Comparison of ENCODE assay signal across 19 cellular contexts in the genomic region with DNA sequence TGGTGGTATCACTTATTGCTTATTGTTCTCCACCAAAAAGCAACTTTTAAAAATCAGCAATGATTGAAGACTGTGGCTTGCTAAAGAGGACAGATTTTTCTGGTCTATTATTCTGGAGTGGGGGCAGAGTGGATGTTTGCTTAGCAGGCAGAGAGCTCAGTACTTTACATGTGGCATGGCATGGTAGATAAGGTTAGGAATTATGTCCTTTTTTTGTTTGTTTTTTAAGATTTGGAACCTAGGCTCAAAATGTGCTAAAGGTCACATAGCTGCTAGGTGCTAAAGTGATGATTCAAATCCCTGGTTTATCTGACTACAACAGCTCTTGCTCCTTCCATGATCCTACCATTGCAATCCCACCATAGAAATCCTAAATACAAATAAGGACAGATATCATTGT.
A peak's percentile ranks its signal among the peaks of the same experiment; 100 is the strongest.
DNase-seq lines count a peak whose midpoint lies in the region; ATAC-seq, FAIRE-seq and TF ChIP-seq lines count a peak whose summit lies in the region.
"Had no signal": no experiment of that assay in that cellular context is flagged by ENCODE, and none has a peak within 500 bp of the region (broad histone marks: within the 10 kb centered on the region; RNA-seq: fewer than 3 reads in every experiment).

No MANE protein-coding gene starts in this region.

- no TSS peak for BruUV-seq in K562 (replicated peaks; lab: Mats Ljungman, UMichigan)

- peak overlapping the region; percentile 70 for H3K27ac ChIP-seq in HUES48 (ENCODE audit: low read depth, low read length)
- H3K27ac ChIP-seq in K562 (ENCODE audit: extremely low read depth, low read depth, low read length) = no peak overlapping the region
- H3K27ac ChIP-seq in left lung = no peak overlapping the region
- H3K27ac ChIP-seq: GM23248, KMS-11, SJCRH30 had no signal

- no peaks in the 10 kb centered on the region for H4K20me1 ChIP-seq in K562 (replicated peaks; ENCODE audit: control insufficient read depth, insufficient read depth, low read length)

- POLR2A ChIA-PET in K562 (lab: Yijun Ruan, JAX) = no interaction called here

- no peak; the same call in 1 of the 2 replicates for TF ChIP-seq EP300 in K562 (IDR thresholded peaks at IDR 0.05; ENCODE audit: low read length)

- ATAC-seq in K562 (no peak; the same call in 2 of the 3 replicates), left lung (peak; percentile 23)
- ATAC-seq: Panc1 had no signal

- no peaks in the 10 kb centered on the region for H3K9me3 Mint-ChIP-seq in type B pancreatic cell

- no peaks in the 10 kb centered on the region for H3K36me3 Mint-ChIP-seq in type B pancreatic cell
- H3K36me3 Mint-ChIP-seq: CD8-positive, alpha-beta memory T cell had no signal

- no peak overlapping the region for H3K4me3 Mint-ChIP-seq in type B pancreatic cell
- H3K4me3 Mint-ChIP-seq: CD8-positive, alpha-beta memory T cell had no signal

- H3K4me1 ChIP-seq in HUES48 (ENCODE audit: control insufficient read depth, insufficient read depth, low read length) (peaks cover 13% of the 10 kb centered on the region), K562 (replicated peaks in 1 of 2; ENCODE audit: control insufficient read depth in 2 of 2, insufficient read depth in 2 of 2, low read length in 2 of 2) (peaks cover 0 to 13% of the 10 kb centered on the region in 2 experiments; a peak in 2 of 5 replicates), left lung (no peaks in the 10 kb centered on the region)
- H3K4me1 ChIP-seq: SJCRH30 had no signal

- H3K27me3 ChIP-seq in HUES48 (ENCODE audit: control insufficient read depth, insufficient read depth, low read length) (no peaks in the 10 kb centered on the region), K562 (ENCODE audit: control insufficient read depth in 2 of 2, insufficient read depth in 2 of 2, low read length in 2 of 2) (no peaks in the 10 kb centered on the region), left lung (no peaks in the 10 kb centered on the region)
- H3K27me3 ChIP-seq: SJCRH30 had no signal

- in situ Hi-C loops in K562 (cut with MboI) = no loop called here

- H3K27ac Mint-ChIP-seq in type B pancreatic cell = peak overlapping the region; percentile 67
- H3K27ac Mint-ChIP-seq: CD8-positive, alpha-beta memory T cell had no signal

- no peak overlapping the region for H3K4me2 ChIP-seq in K562 (ENCODE audit: insufficient read depth, low read length)
- H3K4me2 ChIP-seq: KMS-11 had no signal

- intact Hi-C loops in K562 (cut with micrococcal nuclease) (no loop called here), left lung (cut with DNase I) (no loop called here)

- FAIRE-seq in K562 (lab: Jason Lieb, UNC) = peak; percentile 75

- no peaks in the 10 kb centered on the region for H3K9me1 ChIP-seq in K562 (ENCODE audit: control insufficient read depth, insufficient read depth, low read length)

- H3K9ac ChIP-seq in HUES48 (ENCODE audit: low read depth, low read length) (no peak overlapping the region), K562 (ENCODE audit: insufficient read depth in 1 of 2, low read depth in 2 of 2, low read length in 2 of 2) (no peak overlapping the region)
- H3K9ac ChIP-seq: GM23248, KMS-11 had no signal

- no peak for TF ChIP-seq CTCF in K562 (IDR thresholded peaks at IDR 0.05 in 2 of 3, conservative IDR thresholded peaks at IDR 0.05 in 1 of 3; ENCODE audit: insufficient read depth in 2 of 3, low read depth in 1 of 3, low read length in 3 of 3)
- TF ChIP-seq CTCF in left lung (IDR thresholded peaks at IDR 0.05) = no peak
- no peak for TF ChIP-seq CTCF in type B pancreatic cell (conservative IDR thresholded peaks at IDR 0.05)
- no peak for TF ChIP-seq CTCF in GM10266 (IDR thresholded peaks at IDR 0.05; ENCODE audit: control insufficient read depth, insufficient read depth, low read depth, missing control alignments)

- peaks cover 47% of the 10 kb centered on the region for H3K4me1 Mint-ChIP-seq in type B pancreatic cell (ENCODE audit: unreplicated experiment)
- H3K4me1 Mint-ChIP-seq: CD8-positive, alpha-beta memory T cell had no signal

- no peak for TF ChIP-seq RAD21 in K562 (CRISPR knock-in tag; conservative IDR thresholded peaks at IDR 0.05 in 1 of 2, IDR thresholded peaks at IDR 0.05 in 1 of 2)

- H3K36me3 ChIP-seq in HUES48 (ENCODE audit: control insufficient read depth, insufficient read depth, low read length) (no peaks in the 10 kb centered on the region), K562 (ENCODE audit: control insufficient read depth, insufficient read depth, low read length) (no peaks in the 10 kb centered on the region), left lung (no peaks in the 10 kb centered on the region)
- H3K36me3 ChIP-seq: SJCRH30 had no signal

- H2AFZ ChIP-seq in K562 (ENCODE audit: low read depth, low read length) = no peak overlapping the region
- H2AFZ ChIP-seq: GM23248 had no signal

- no peak for TF ChIP-seq POLR2A in K562 (conservative IDR thresholded peaks at IDR 0.05)

- H3K9me3 ChIP-seq in HUES48 (ENCODE audit: control insufficient read depth, insufficient read depth, low read length) = no peaks in the 10 kb centered on the region
- no peaks in the 10 kb centered on the region for H3K9me3 ChIP-seq in K562 (replicated peaks; ENCODE audit: control insufficient read depth, insufficient read depth, low read depth, low read length)
- no peaks in the 10 kb centered on the region for H3K9me3 ChIP-seq in left lung
- H3K9me3 ChIP-seq: SJCRH30 had no signal

- H3K79me2 ChIP-seq in K562 (ENCODE audit: control insufficient read depth, insufficient read depth, low read length) = no peaks in the 10 kb centered on the region

- H3K27me3 Mint-ChIP-seq in type B pancreatic cell = no peaks in the 10 kb centered on the region
- H3K27me3 Mint-ChIP-seq: CD8-positive, alpha-beta memory T cell had no signal

- DNase-seq in K562 (ENCODE audit: extremely low read depth in 1 of 4, low spot score in 3 of 4) = peak in 2 of 4 experiments; percentile 16 to 30
- DNase-seq in left lung = no peak
- no peak for DNase-seq in type B pancreatic cell (ENCODE audit: extremely low spot score, unreplicated experiment)
- DNase-seq in NCI-H2081 (lab: John Stamatoyannopoulos, UW) = no peak
- no peak for DNase-seq in NCI-H69 (lab: John Stamatoyannopoulos, UW)
- no peak for DNase-seq in GM10266 (ENCODE audit: extremely low spot score)
- DNase-seq: C1 segment of cervical spinal cord; CD8-positive, alpha-beta memory T cell; GDM1; GM23248; HCEC 1CT; MV-4-11; NCI-H187; NCI-H2227 treated with DMSO at 0.1 percent for 48 hours; NCI-H510A treated with DMSO at 0.1 percent for 48 hours; SJCRH30 had no signal

- CTCF ChIA-PET in K562 (lab: Yijun Ruan, JAX; ENCODE audit: low intra/inter-chr PET ratio) = interaction anchor here (0.6 kb wide), 1 partner anchor 1861 kb away, joined by 3 read pairs; no protein-coding TSS in a partner anchor

- H3K4me3 ChIP-seq in HUES48 (ENCODE audit: low read depth, low read length) = no peak overlapping the region
- no peak overlapping the region for H3K4me3 ChIP-seq in K562
- H3K4me3 ChIP-seq in left lung = no peak overlapping the region
- H3K4me3 ChIP-seq: GM23248, SJCRH30 had no signal

TF ChIP-seq in K562, 482 proteins besides CTCF, POLR2A, EP300 and RAD21 (continues in another document):
- TF ChIP-seq HDAC1 (IDR thresholded peaks at IDR 0.05) (peak in 1 of 2 experiments; percentile 83; a peak in 2 of 4 replicates), CBFA2T2 (conservative IDR thresholded peaks at IDR 0.05) (peak; percentile 78), CBFA2T3 (IDR thresholded peaks at IDR 0.05) (peak; percentile 88), DMBX1 (CRISPR knock-in tag; IDR thresholded peaks at IDR 0.05; ENCODE audit: borderline replicate concordance) (no peak), CHCHD3 (CRISPR knock-in tag; IDR thresholded peaks at IDR 0.05) (no peak), YBX1 (IDR thresholded peaks at IDR 0.05) (no peak), FOSL1 (tag; conservative IDR thresholded peaks at IDR 0.05) (peak; percentile 28; the same call in 1 of the 2 replicates), MTA2 (IDR thresholded peaks at IDR 0.05; ENCODE audit: low read depth) (no peak; the same call in 1 of the 2 replicates), RCOR1 (IDR thresholded peaks at IDR 0.05; ENCODE audit: borderline replicate concordance in 1 of 2, low read depth in 2 of 2, low read length in 2 of 2) (peak in 1 of 2 experiments; percentile 56; a peak in 1 of 4 replicates), TEAD4 (IDR thresholded peaks at IDR 0.05; ENCODE audit: low read length) (peak; percentile 47), TEAD4 (CRISPR knock-in tag; IDR thresholded peaks at IDR 0.05; ENCODE audit: borderline replicate concordance) (no peak), U2AF2 (optimal IDR thresholded peaks at IDR 0.05; ENCODE audit: low read depth, low read length) (no peak), NCOR1 (IDR thresholded peaks at IDR 0.05) (peak; percentile 74), ZNF780A (CRISPR knock-in tag; IDR thresholded peaks at IDR 0.05) (no peak), TCF3 (CRISPR knock-in tag; IDR thresholded peaks at IDR 0.05) (peak; percentile 52), MEIS2 (IDR thresholded peaks at IDR 0.05; ENCODE audit: partially characterized antibody) (peak; percentile 52), ZFPM2 (CRISPR knock-in tag; IDR thresholded peaks at IDR 0.05) (no peak), NRF1 (conservative IDR thresholded peaks at IDR 0.05 in 1 of 2, IDR thresholded peaks at IDR 0.05 in 1 of 2) (no peak)
- TF ChIP-seq, protein P1, sequence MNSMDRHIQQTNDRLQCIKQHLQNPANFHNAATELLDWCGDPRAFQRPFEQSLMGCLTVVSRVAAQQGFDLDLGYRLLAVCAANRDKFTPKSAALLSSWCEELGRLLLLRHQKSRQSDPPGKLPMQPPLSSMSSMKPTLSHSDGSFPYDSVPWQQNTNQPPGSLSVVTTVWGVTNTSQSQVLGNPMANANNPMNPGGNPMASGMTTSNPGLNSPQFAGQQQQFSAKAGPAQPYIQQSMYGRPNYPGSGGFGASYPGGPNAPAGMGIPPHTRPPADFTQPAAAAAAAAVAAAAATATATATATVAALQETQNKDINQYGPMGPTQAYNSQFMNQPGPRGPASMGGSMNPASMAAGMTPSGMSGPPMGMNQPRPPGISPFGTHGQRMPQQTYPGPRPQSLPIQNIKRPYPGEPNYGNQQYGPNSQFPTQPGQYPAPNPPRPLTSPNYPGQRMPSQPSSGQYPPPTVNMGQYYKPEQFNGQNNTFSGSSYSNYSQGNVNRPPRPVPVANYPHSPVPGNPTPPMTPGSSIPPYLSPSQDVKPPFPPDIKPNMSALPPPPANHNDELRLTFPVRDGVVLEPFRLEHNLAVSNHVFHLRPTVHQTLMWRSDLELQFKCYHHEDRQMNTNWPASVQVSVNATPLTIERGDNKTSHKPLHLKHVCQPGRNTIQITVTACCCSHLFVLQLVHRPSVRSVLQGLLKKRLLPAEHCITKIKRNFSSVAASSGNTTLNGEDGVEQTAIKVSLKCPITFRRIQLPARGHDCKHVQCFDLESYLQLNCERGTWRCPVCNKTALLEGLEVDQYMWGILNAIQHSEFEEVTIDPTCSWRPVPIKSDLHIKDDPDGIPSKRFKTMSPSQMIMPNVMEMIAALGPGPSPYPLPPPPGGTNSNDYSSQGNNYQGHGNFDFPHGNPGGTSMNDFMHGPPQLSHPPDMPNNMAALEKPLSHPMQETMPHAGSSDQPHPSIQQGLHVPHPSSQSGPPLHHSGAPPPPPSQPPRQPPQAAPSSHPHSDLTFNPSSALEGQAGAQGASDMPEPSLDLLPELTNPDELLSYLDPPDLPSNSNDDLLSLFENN (IDR thresholded peaks at IDR 0.05; ENCODE audit: low read depth in 2 of 2, low read length in 2 of 2) = no peak
